Comparison of ENCODE assay signal across 8 cellular contexts in the genomic region with DNA sequence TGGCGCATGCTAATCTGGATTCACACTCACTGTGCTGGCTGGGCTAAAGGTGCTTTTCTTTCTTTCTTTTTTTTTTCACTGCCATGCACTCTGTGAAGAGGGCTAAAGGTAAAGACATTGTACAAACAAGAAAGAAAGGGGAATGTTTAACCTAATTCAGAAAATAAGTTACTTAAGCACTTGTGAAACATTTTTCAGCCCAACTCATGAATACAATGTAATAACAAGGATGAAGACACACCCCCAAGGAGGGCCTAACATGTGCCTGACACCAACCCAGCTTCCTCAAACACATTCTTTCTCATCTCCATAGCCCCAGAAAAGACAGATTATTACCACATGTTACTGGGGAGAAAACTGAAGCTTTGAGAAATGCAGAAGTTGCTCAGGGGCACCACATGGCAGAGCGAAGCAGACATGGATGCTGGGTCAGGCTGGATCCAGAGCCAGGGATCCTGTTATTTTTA. TPM values are rescaled to one million over a fixed set of nuclear protein-coding genes. Genes with fewer than 3 reads are reported as not detected.
DNase-seq lines count a peak whose midpoint lies in the region; ATAC-seq, FAIRE-seq and TF ChIP-seq lines count a peak whose summit lies in the region.

No MANE protein-coding gene starts in this region.

- no peak for TF ChIP-seq CTCF in gastroesophageal sphincter (IDR thresholded peaks at IDR 0.05)
- TF ChIP-seq CTCF in brain microvascular endothelial cell (IDR thresholded peaks at IDR 0.05; ENCODE audit: low read depth, low read length, missing control alignments): no peak

- no peaks in the 10 kb centered on the region for H3K36me3 ChIP-seq in gastroesophageal sphincter
- H3K36me3 ChIP-seq in brain microvascular endothelial cell (replicated peaks): no peaks in the 10 kb centered on the region

- peak; percentile 58 for FAIRE-seq in GM12892 (lab: Jason Lieb, UNC)

- no peak overlapping the region for H3K4me3 Mint-ChIP-seq in stimulated activated memory B cell treated with anti-CD40 and anti-IgM and Interleukin-4, amounts not matched to agents 10 μg/mL and 1 μg/mL and 100 μg/mL, for 72 hours

- TF ChIP-seq EP300 in gastroesophageal sphincter (IDR thresholded peaks at IDR 0.05): no peak

- H3K27ac ChIP-seq in gastroesophageal sphincter: peak overlapping the region in 3 of 4 donors; percentile 19 to 56 (median 55)
- no peak overlapping the region for H3K27ac ChIP-seq in brain microvascular endothelial cell

- H3K9me3 Mint-ChIP-seq in stimulated activated memory B cell treated with anti-CD40 and anti-IgM and Interleukin-4, amounts not matched to agents 10 μg/mL and 1 μg/mL and 100 μg/mL, for 72 hours: no peaks in the 10 kb centered on the region

- in situ Hi-C loops in brain microvascular endothelial cell (cut with HindIII; ENCODE audit: low pct_ligation_motif_present, low sequenced_read_pairs): no loop called here

- peaks cover 0 to 56% (median 34%) of the 10 kb centered on the region in 3 donors for H3K4me1 ChIP-seq in gastroesophageal sphincter

- TF ChIP-seq POLR2A in GM12892 (IDR thresholded peaks at IDR 0.05; ENCODE audit: low read depth, low read length) (no peak), gastroesophageal sphincter (IDR thresholded peaks at IDR 0.05) (no peak)

- DNase-seq in GM12892 (ENCODE audit: insufficient read length) (no peak), amniotic stem cell (lab: John Stamatoyannopoulos, UW) (no peak), brain microvascular endothelial cell (no peak), activated gamma-delta T cell (lab: John Stamatoyannopoulos, UW) (no peak)

- H3K27ac Mint-ChIP-seq in stimulated activated memory B cell treated with anti-CD40 and anti-IgM and Interleukin-4, amounts not matched to agents 10 μg/mL and 1 μg/mL and 100 μg/mL, for 72 hours: peak overlapping the region; percentile 81

- peaks cover 69% of the 10 kb centered on the region for H3K4me1 Mint-ChIP-seq in stimulated activated memory B cell treated with anti-CD40 and anti-IgM and Interleukin-4, amounts not matched to agents 10 μg/mL and 1 μg/mL and 100 μg/mL, for 72 hours

- 65 to 78% methylated on average over 2 of the region's 2 CpGs for WGBS in gastroesophageal sphincter (ENCODE audit: low coverage in 1 of 2), 2 donors

- H3K27me3 ChIP-seq in gastroesophageal sphincter (no peaks in the 10 kb centered on the region), brain microvascular endothelial cell (replicated peaks) (no peaks in the 10 kb centered on the region)

- no peak overlapping the region for H3K4me3 ChIP-seq in gastroesophageal sphincter
- H3K4me3 ChIP-seq in brain microvascular endothelial cell (ENCODE audit: low read depth, low read length): no peak overlapping the region

- peaks cover 23% of the 10 kb centered on the region for H3K36me3 Mint-ChIP-seq in stimulated activated memory B cell treated with anti-CD40 and anti-IgM and Interleukin-4, amounts not matched to agents 10 μg/mL and 1 μg/mL and 100 μg/mL, for 72 hours

- ATAC-seq in SK-N-SH treated with all-trans-retinoic acid at 6 μM for 48 hours (peak; percentile 74), gastroesophageal sphincter (peak; percentile 73), GM21423 (IDR thresholded peaks at IDR 0.05; ENCODE audit: unreplicated experiment) (no peak)
- ATAC-seq in stimulated activated memory B cell treated with anti-CD40 and anti-IgM and Interleukin-4, amounts not matched to agents 10 μg/mL and 1 μg/mL and 100 μg/mL, for 72 hours: peak; percentile 72

- H3K9me3 ChIP-seq in gastroesophageal sphincter: no peaks in the 10 kb centered on the region

- no peaks in the 10 kb centered on the region for H3K27me3 Mint-ChIP-seq in stimulated activated memory B cell treated with anti-CD40 and anti-IgM and Interleukin-4, amounts not matched to agents 10 μg/mL and 1 μg/mL and 100 μg/mL, for 72 hours

TF ChIP-seq in SK-N-SH treated with all-trans-retinoic acid at 6 μM for 48 hours, 23 proteins besides CTCF, POLR2A, EP300 and RAD21:
- TF ChIP-seq SNAI2 (CRISPR knock-in tag; IDR thresholded peaks at IDR 0.05) (no peak), TOX (CRISPR knock-in tag; IDR thresholded peaks at IDR 0.05; ENCODE audit: borderline replicate concordance) (no peak), ESRRG (CRISPR knock-in tag; IDR thresholded peaks at IDR 0.05) (no peak), ZNF8 (CRISPR knock-in tag; IDR thresholded peaks at IDR 0.05) (no peak), ARNTL (CRISPR knock-in tag; IDR thresholded peaks at IDR 0.05; ENCODE audit: borderline replicate concordance, low read depth) (no peak), PPARA (CRISPR knock-in tag; IDR thresholded peaks at IDR 0.05; ENCODE audit: borderline replicate concordance) (no peak), RARB (CRISPR knock-in tag; IDR thresholded peaks at IDR 0.05) (no peak), OSR1 (CRISPR knock-in tag; IDR thresholded peaks at IDR 0.05) (no peak)

RNA-seq across cellular contexts. Expression of a gene that starts 5.7 kb away (rescaled TPM):
- polyA plus RNA-seq in GM12892 (2012; ENCODE audit: missing spikeins): 4.5 TPM
- total RNA-seq in gastroesophageal sphincter: 10 to 100 TPM; 14.6 to 30.2 (median 20.5) TPM

RNA-seq across cellular contexts. Expression of a gene that starts 56.8 kb away (rescaled TPM):
- polyA plus RNA-seq in GM12892 (2012; ENCODE audit: missing spikeins): 0.59 TPM
- total RNA-seq in gastroesophageal sphincter: 10 to 100 TPM in 3 of 4 donors, 1 to 10 TPM in 1; 8.6 to 20.9 (median 16.6) TPM
